In the genomic region with DNA sequence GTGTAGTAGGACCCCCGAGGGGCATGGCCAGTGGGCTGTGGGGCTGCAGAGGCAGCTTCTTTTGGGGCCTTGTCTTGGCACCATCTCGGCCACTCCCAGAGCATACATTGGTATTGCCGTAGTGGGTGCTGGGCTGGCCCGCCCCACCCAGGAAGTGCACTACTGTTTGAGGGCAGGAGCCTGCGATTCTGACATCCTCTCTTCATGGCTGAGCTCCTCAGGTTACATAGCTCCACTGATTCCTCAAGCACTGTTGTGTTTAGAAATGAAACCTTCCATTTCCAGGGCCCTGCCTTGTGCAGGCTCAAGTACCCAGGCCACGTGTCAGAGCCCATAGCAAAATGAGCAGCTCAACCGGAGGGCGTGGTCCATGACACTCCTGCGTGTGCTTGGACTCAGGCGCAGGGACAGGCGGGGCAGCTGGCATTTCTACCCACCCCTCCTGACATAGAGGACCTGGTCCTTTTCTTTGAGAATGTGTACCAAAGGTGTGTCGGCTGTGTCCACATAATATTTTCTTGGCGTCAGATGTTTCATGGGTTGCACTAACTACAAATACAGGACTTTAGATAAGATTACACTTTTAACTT, we compare ENCODE assay signal across 8 cellular contexts.
DNase-seq lines count a peak whose midpoint lies in the region; ATAC-seq and TF ChIP-seq lines count a peak whose summit lies in the region.

No MANE protein-coding gene starts in this region.

- peak; percentile 94 for DNase-seq in DMS153 (lab: John Stamatoyannopoulos, UW)
- peak; percentile 54 to 66 for DNase-seq in activated CD4-positive, alpha-beta T cell treated with anti-CD3 and anti-CD28 coated beads, Interleukin-2, amount 50 U/mL, for 48 hours
- peak; percentile 22 for DNase-seq in kidney tubule cell (ENCODE audit: low spot score)
- DNase-seq in upper lobe of right lung, result peak; percentile 94
- DNase-seq in NCI-H1105 treated with DMSO at 0.1 percent for 48 hours (lab: John Stamatoyannopoulos, UW), result no peak
- no peak for DNase-seq in NCI-H1694 (lab: John Stamatoyannopoulos, UW)

- no peaks in the 10 kb centered on the region for H3K36me3 ChIP-seq in upper lobe of right lung

- H3K27me3 ChIP-seq in upper lobe of right lung, result no peaks in the 10 kb centered on the region

- H3K9me3 ChIP-seq in upper lobe of right lung, result no peaks in the 10 kb centered on the region

- no peak overlapping the region for H3K4me3 ChIP-seq in upper lobe of right lung

- ATAC-seq in GM21360 (IDR thresholded peaks at IDR 0.05; ENCODE audit: unreplicated experiment) (peak; percentile 67), HG03575 (IDR thresholded peaks at IDR 0.05; ENCODE audit: extremely low read depth, insufficient number of reproducible peaks, low FRiP score, unreplicated experiment) (peak; percentile 60), upper lobe of right lung (peak; percentile 94)

- peak overlapping the region; percentile 71 for H3K27ac ChIP-seq in upper lobe of right lung

- TF ChIP-seq CTCF in upper lobe of right lung (IDR thresholded peaks at IDR 0.05), result no peak

- peaks cover 42% of the 10 kb centered on the region for H3K4me1 ChIP-seq in upper lobe of right lung

- intact Hi-C loops in upper lobe of right lung (cut with DNase I), result no loop called here

Comparison
In these comparisons a context has a peak if more than half of its experiments do, and no peak if none do; other contexts are left out.
1. DNase-seq: peak in DMS153 (single experiment), activated CD4-positive, alpha-beta T cell treated with anti-CD3 and anti-CD28 coated beads, Interleukin-2, amount 50 U/mL, for 48 hours (2 of 2), kidney tubule cell (single experiment) and upper lobe of right lung (single experiment); none in NCI-H1105 treated with DMSO at 0.1 percent for 48 hours (single experiment) and NCI-H1694 (single experiment).
2. Peak in every context shown above with its lines, with median percentiles within 50 percentile points of each other: ATAC-seq.